In genomic region chr1:21759182-21759581, GRCh38 we compare ENCODE assay signal across 19 cellular contexts. TPM values are rescaled to one million over a fixed set of nuclear protein-coding genes. Genes with fewer than 3 reads are reported as not detected.
"Had no signal": no experiment of that assay in that cellular context is flagged by ENCODE, and none has a peak within 500 bp of the region (broad histone marks: within the 10 kb centered on the region; RNA-seq: fewer than 3 reads in every experiment).

No MANE protein-coding gene starts in this region.

- H3K27ac Mint-ChIP-seq: activated naive CD8-positive, alpha-beta T cell treated with anti-CD3 and anti-CD28 coated beads, Interleukin-2, amount 50 U/mL, for 24 hours; activated T-helper 2 cell treated with anti-CD3 and anti-CD28 coated beads, Interferon-gamma antibody, Interleukin-2, Interleukin-4, amounts not matched to agents 10 μg/mL and 5 μg/mL and 100 μg/mL, durations not matched to agents 14 hours and 24 hours and 36 hours had no signal

- ATAC-seq: activated CD4-positive, CD25-positive, alpha-beta regulatory T cell treated with anti-CD3 and anti-CD28 coated beads, Interleukin-2, amount 50 U/mL, for 24 hours; activated naive CD8-positive, alpha-beta T cell treated with anti-CD3 and anti-CD28 coated beads, Interleukin-2, amount 50 U/mL, for 24 hours; foreskin keratinocyte; naive thymus-derived CD8-positive, alpha-beta T cell had no signal

- H3K9me3 Mint-ChIP-seq: activated naive CD8-positive, alpha-beta T cell treated with anti-CD3 and anti-CD28 coated beads, Interleukin-2, amount 50 U/mL, for 24 hours; activated T-helper 2 cell treated with anti-CD3 and anti-CD28 coated beads, Interferon-gamma antibody, Interleukin-2, Interleukin-4, amounts not matched to agents 10 μg/mL and 5 μg/mL and 100 μg/mL, durations not matched to agents 14 hours and 24 hours and 36 hours; brain; endodermal cell; naive thymus-derived CD8-positive, alpha-beta T cell had no signal

- H3K27me3 Mint-ChIP-seq: activated naive CD8-positive, alpha-beta T cell treated with anti-CD3 and anti-CD28 coated beads, Interleukin-2, amount 50 U/mL, for 24 hours; brain; naive thymus-derived CD8-positive, alpha-beta T cell had no signal

- H3K4me3 Mint-ChIP-seq: activated naive CD8-positive, alpha-beta T cell treated with anti-CD3 and anti-CD28 coated beads, Interleukin-2, amount 50 U/mL, for 24 hours; brain; endodermal cell; naive thymus-derived CD8-positive, alpha-beta T cell had no signal

- DNase-seq: activated naive CD4-positive, alpha-beta T cell treated with Interleukin-2 at 50 U/mL for 16 hours; activated naive CD8-positive, alpha-beta T cell treated with anti-CD3 and anti-CD28 coated beads, Interleukin-2, amount 50 U/mL, for 24 hours; activated T-cell treated with anti-CD3 and anti-CD28 coated beads for 4 hours; anterior cingulate cortex; central memory CD4-positive, alpha-beta T cell; colonic mucosa; endodermal cell; foreskin keratinocyte; mesenchymal stem cell; naive thymus-derived CD8-positive, alpha-beta T cell; spleen; stimulated activated naive CD4-positive, alpha-beta T cell treated with Interleukin-2 at 50 U/mL for 16 hours; T-helper 1 cell; transverse colon had no signal

RNA-seq across cellular contexts. Expression of gene LDLRAD2, which starts 52.9 kb away (rescaled TPM):
- total RNA-seq: activated CD8-positive, alpha-beta memory T cell treated with anti-CD3 and anti-CD28 coated beads for 36 hours; activated T-helper 2 cell treated with anti-CD3 and anti-CD28 coated beads, Interferon-gamma antibody, Interleukin-2, Interleukin-4, amounts not matched to agents 10 μg/mL and 5 μg/mL and 100 μg/mL, durations not matched to agents 14 hours and 24 hours and 36 hours; fibroblast of lung; foreskin keratinocyte; naive thymus-derived CD8-positive, alpha-beta T cell had no signal
- polyA plus RNA-seq: fibroblast of lung; naive thymus-derived CD8-positive, alpha-beta T cell had no signal
